8 cellular contexts compared by ENCODE assay signal in genomic region chr17:39002991-39003715, GRCh38.
DNase-seq lines count a peak whose midpoint lies in the region; ATAC-seq and TF ChIP-seq lines count a peak whose summit lies in the region.
"Had no signal": no experiment of that assay in that cellular context is flagged by ENCODE, and none has a peak within 500 bp of the region (broad histone marks: within the 10 kb centered on the region; RNA-seq: fewer than 3 reads in every experiment).

No MANE protein-coding gene starts in this region.

- H3K4me3 ChIP-seq in cardiac fibroblast (replicated peaks in 1 of 2; ENCODE audit: low read depth in 2 of 2, low read length in 2 of 2), result no peak overlapping the region

- H3K27ac ChIP-seq in substantia nigra (ENCODE audit: low read depth, low read length, poor library complexity, severe bottlenecking), result peak overlapping the region; percentile 38
- H3K27ac ChIP-seq: KMS-11 had no signal

- DNase-seq in T-helper 22 cell (ENCODE audit: low read depth), result peak; percentile 16
- DNase-seq in cardiac fibroblast (ENCODE audit: low read depth in 2 of 2), result peak; percentile 82 to 85
- peak; percentile 42 for DNase-seq in medulla oblongata (ENCODE audit: extremely low spot score)
- DNase-seq in substantia nigra (lab: John Stamatoyannopoulos, UW), result peak in 4 of 49 donors; percentile 5 to 24 (median 14)
- DNase-seq in NCI-H2107 (lab: John Stamatoyannopoulos, UW), result no peak
- no peak for DNase-seq in RPMI8226

- no peak for ATAC-seq in HG03039 (IDR thresholded peaks at IDR 0.05; ENCODE audit: unreplicated experiment)

- TF ChIP-seq CTCF in cardiac fibroblast (IDR thresholded peaks at IDR 0.05; ENCODE audit: low read depth, low read length), result no peak

Comparison
In these comparisons a context has a peak if more than half of its experiments do, and no peak if none do; other contexts are left out.
1. DNase-seq: peak in T-helper 22 cell (single experiment), cardiac fibroblast (2 of 2) and medulla oblongata (single experiment); none in NCI-H2107 (single experiment) and RPMI8226 (single experiment).